1 cellular context compared by ENCODE assay signal in the genomic region with DNA sequence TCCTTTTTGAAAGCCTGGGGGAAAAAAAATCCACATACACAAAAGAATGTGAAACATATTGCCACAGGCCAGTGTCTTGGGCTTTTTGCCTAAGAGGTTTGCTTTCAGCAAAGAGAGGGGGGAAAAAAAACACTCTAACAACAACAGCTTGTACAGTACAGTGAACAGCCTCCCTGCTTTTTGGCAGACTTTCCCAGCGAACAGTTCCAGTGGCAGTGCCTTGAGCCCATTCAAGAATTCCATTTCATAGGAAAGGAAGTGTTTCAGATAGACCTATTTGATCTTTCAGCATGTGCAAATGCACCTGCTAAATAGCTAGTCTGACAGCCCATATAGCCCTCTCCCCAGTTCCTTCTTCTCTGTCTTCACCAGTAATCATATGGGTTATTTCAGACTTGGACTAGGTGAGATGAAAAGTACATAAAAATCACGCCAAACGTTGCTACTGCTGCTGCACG.
TF ChIP-seq lines count a peak whose summit lies in the region.

No MANE protein-coding gene starts in this region.

TF ChIP-seq in HepG2, 621 proteins besides CTCF, POLR2A, EP300 and RAD21 (continued from another document):
- TF ChIP-seq ZNF749 (CRISPR knock-in tag; IDR thresholded peaks at IDR 0.05; ENCODE audit: borderline replicate concordance): 0 out of 2 replicates have a peak, but pooled peaks have one; percentile 2
- 0 out of 2 replicates have a peak, but pooled peaks have one; percentile 34 for TF ChIP-seq ZSCAN12 (CRISPR knock-in tag; IDR thresholded peaks at IDR 0.05)
- TF ChIP-seq ZNF746 (CRISPR knock-in tag; IDR thresholded peaks at IDR 0.05): peak; percentile 79
- no peak for TF ChIP-seq KDM2A (CRISPR knock-in tag; IDR thresholded peaks at IDR 0.05; ENCODE audit: borderline replicate concordance, low read depth)
- TF ChIP-seq, protein P1, sequence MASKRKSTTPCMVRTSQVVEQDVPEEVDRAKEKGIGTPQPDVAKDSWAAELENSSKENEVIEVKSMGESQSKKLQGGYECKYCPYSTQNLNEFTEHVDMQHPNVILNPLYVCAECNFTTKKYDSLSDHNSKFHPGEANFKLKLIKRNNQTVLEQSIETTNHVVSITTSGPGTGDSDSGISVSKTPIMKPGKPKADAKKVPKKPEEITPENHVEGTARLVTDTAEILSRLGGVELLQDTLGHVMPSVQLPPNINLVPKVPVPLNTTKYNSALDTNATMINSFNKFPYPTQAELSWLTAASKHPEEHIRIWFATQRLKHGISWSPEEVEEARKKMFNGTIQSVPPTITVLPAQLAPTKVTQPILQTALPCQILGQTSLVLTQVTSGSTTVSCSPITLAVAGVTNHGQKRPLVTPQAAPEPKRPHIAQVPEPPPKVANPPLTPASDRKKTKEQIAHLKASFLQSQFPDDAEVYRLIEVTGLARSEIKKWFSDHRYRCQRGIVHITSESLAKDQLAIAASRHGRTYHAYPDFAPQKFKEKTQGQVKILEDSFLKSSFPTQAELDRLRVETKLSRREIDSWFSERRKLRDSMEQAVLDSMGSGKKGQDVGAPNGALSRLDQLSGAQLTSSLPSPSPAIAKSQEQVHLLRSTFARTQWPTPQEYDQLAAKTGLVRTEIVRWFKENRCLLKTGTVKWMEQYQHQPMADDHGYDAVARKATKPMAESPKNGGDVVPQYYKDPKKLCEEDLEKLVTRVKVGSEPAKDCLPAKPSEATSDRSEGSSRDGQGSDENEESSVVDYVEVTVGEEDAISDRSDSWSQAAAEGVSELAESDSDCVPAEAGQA (IDR thresholded peaks at IDR 0.05; ENCODE audit: low read depth): no peak
- TF ChIP-seq, protein P1 (CRISPR knock-in tag; IDR thresholded peaks at IDR 0.05; ENCODE audit: borderline replicate concordance): 0 out of 2 replicates have a peak, but pooled peaks have one; percentile 26
- TF ChIP-seq KDM5A (IDR thresholded peaks at IDR 0.05; ENCODE audit: borderline replicate concordance, low read length): peak; percentile 11; the same call in 1 of the 2 replicates
- TF ChIP-seq EHMT2 (IDR thresholded peaks at IDR 0.05; ENCODE audit: borderline replicate concordance, low read depth, low read length): no peak
- 0 out of 2 replicates have a peak, but pooled peaks have one; percentile 11 for TF ChIP-seq ARHGAP35 (CRISPR knock-in tag; IDR thresholded peaks at IDR 0.05; ENCODE audit: borderline replicate concordance)
- 0 out of 2 replicates have a peak, but pooled peaks have one; percentile 3 for TF ChIP-seq ZNF121 (CRISPR knock-in tag; IDR thresholded peaks at IDR 0.05)
- TF ChIP-seq ZFP36L2 (CRISPR knock-in tag; IDR thresholded peaks at IDR 0.05): no peak
- 0 out of 2 replicates have a peak, but pooled peaks have one; percentile 23 for TF ChIP-seq ZFYVE20 (CRISPR knock-in tag; IDR thresholded peaks at IDR 0.05; ENCODE audit: borderline replicate concordance, low read depth)
- TF ChIP-seq ZNF138 (CRISPR knock-in tag; IDR thresholded peaks at IDR 0.05; ENCODE audit: low read depth): peak; percentile 75; the same call in 1 of the 2 replicates
- TF ChIP-seq ZNF629 (CRISPR knock-in tag; conservative IDR thresholded peaks at IDR 0.05): 0 out of 2 replicates have a peak, but pooled peaks have one; percentile 3
- TF ChIP-seq RARA (CRISPR knock-in tag; IDR thresholded peaks at IDR 0.05): no peak
- peak; percentile 76 for TF ChIP-seq KAT7 (CRISPR knock-in tag; IDR thresholded peaks at IDR 0.05; ENCODE audit: borderline replicate concordance)
- peak; percentile 76 for TF ChIP-seq RBFOX2 (IDR thresholded peaks at IDR 0.05; ENCODE audit: low read depth, low read length)
- TF ChIP-seq CC2D1A (CRISPR knock-in tag; IDR thresholded peaks at IDR 0.05): 0 out of 2 replicates have a peak, but pooled peaks have one; percentile 78
- TF ChIP-seq JUN (CRISPR knock-in tag; IDR thresholded peaks at IDR 0.05): no peak
- peak; percentile 58; the same call in 1 of the 2 replicates for TF ChIP-seq ZNF3 (CRISPR knock-in tag; IDR thresholded peaks at IDR 0.05)
- TF ChIP-seq, protein P2, sequence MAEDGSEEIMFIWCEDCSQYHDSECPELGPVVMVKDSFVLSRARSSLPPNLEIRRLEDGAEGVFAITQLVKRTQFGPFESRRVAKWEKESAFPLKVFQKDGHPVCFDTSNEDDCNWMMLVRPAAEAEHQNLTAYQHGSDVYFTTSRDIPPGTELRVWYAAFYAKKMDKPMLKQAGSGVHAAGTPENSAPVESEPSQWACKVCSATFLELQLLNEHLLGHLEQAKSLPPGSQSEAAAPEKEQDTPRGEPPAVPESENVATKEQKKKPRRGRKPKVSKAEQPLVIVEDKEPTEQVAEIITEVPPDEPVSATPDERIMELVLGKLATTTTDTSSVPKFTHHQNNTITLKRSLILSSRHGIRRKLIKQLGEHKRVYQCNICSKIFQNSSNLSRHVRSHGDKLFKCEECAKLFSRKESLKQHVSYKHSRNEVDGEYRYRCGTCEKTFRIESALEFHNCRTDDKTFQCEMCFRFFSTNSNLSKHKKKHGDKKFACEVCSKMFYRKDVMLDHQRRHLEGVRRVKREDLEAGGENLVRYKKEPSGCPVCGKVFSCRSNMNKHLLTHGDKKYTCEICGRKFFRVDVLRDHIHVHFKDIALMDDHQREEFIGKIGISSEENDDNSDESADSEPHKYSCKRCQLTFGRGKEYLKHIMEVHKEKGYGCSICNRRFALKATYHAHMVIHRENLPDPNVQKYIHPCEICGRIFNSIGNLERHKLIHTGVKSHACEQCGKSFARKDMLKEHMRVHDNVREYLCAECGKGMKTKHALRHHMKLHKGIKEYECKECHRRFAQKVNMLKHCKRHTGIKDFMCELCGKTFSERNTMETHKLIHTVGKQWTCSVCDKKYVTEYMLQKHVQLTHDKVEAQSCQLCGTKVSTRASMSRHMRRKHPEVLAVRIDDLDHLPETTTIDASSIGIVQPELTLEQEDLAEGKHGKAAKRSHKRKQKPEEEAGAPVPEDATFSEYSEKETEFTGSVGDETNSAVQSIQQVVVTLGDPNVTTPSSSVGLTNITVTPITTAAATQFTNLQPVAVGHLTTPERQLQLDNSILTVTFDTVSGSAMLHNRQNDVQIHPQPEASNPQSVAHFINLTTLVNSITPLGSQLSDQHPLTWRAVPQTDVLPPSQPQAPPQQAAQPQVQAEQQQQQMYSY (CRISPR knock-in tag; IDR thresholded peaks at IDR 0.05): peak; percentile 36; the same call in 1 of the 2 replicates
- TF ChIP-seq, protein P3, sequence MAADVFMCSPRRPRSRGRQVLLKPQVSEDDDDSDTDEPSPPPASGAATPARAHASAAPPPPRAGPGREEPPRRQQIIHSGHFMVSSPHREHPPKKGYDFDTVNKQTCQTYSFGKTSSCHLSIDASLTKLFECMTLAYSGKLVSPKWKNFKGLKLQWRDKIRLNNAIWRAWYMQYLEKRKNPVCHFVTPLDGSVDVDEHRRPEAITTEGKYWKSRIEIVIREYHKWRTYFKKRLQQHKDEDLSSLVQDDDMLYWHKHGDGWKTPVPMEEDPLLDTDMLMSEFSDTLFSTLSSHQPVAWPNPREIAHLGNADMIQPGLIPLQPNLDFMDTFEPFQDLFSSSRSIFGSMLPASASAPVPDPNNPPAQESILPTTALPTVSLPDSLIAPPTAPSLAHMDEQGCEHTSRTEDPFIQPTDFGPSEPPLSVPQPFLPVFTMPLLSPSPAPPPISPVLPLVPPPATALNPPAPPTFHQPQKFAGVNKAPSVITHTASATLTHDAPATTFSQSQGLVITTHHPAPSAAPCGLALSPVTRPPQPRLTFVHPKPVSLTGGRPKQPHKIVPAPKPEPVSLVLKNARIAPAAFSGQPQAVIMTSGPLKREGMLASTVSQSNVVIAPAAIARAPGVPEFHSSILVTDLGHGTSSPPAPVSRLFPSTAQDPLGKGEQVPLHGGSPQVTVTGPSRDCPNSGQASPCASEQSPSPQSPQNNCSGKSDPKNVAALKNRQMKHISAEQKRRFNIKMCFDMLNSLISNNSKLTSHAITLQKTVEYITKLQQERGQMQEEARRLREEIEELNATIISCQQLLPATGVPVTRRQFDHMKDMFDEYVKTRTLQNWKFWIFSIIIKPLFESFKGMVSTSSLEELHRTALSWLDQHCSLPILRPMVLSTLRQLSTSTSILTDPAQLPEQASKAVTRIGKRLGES (CRISPR knock-in tag; IDR thresholded peaks at IDR 0.05; ENCODE audit: borderline replicate concordance): 0 out of 2 replicates have a peak, but pooled peaks have one; percentile 42
- peak; percentile 53; the same call in 1 of the 2 replicates for TF ChIP-seq NCOA5 (CRISPR knock-in tag; IDR thresholded peaks at IDR 0.05)
- TF ChIP-seq AGO2 (optimal IDR thresholded peaks at IDR 0.05; ENCODE audit: low read depth, low read length): peak; percentile 18
- TF ChIP-seq KLF15 (CRISPR knock-in tag; IDR thresholded peaks at IDR 0.05; ENCODE audit: borderline replicate concordance): 0 out of 2 replicates have a peak, but pooled peaks have one; percentile 43
- no peak for TF ChIP-seq RNF2 (conservative IDR thresholded peaks at IDR 0.05; ENCODE audit: low read depth)
- TF ChIP-seq FOSL2 (CRISPR knock-in tag; IDR thresholded peaks at IDR 0.05): no peak
- TF ChIP-seq TBX3 (IDR thresholded peaks at IDR 0.05; ENCODE audit: borderline replicate concordance): no peak
- TF ChIP-seq HNF4A (CRISPR knock-in tag; IDR thresholded peaks at IDR 0.05): 0 out of 2 replicates have a peak, but pooled peaks have one; percentile 4
- no peak; the same call in 1 of the 2 replicates for TF ChIP-seq ELF4 (CRISPR knock-in tag; IDR thresholded peaks at IDR 0.05; ENCODE audit: borderline replicate concordance)
- TF ChIP-seq, protein P4, sequence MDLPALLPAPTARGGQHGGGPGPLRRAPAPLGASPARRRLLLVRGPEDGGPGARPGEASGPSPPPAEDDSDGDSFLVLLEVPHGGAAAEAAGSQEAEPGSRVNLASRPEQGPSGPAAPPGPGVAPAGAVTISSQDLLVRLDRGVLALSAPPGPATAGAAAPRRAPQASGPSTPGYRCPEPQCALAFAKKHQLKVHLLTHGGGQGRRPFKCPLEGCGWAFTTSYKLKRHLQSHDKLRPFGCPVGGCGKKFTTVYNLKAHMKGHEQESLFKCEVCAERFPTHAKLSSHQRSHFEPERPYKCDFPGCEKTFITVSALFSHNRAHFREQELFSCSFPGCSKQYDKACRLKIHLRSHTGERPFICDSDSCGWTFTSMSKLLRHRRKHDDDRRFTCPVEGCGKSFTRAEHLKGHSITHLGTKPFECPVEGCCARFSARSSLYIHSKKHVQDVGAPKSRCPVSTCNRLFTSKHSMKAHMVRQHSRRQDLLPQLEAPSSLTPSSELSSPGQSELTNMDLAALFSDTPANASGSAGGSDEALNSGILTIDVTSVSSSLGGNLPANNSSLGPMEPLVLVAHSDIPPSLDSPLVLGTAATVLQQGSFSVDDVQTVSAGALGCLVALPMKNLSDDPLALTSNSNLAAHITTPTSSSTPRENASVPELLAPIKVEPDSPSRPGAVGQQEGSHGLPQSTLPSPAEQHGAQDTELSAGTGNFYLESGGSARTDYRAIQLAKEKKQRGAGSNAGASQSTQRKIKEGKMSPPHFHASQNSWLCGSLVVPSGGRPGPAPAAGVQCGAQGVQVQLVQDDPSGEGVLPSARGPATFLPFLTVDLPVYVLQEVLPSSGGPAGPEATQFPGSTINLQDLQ (CRISPR knock-in tag; IDR thresholded peaks at IDR 0.05): 0 out of 2 replicates have a peak, but pooled peaks have one; percentile 54
- TF ChIP-seq, protein P5, sequence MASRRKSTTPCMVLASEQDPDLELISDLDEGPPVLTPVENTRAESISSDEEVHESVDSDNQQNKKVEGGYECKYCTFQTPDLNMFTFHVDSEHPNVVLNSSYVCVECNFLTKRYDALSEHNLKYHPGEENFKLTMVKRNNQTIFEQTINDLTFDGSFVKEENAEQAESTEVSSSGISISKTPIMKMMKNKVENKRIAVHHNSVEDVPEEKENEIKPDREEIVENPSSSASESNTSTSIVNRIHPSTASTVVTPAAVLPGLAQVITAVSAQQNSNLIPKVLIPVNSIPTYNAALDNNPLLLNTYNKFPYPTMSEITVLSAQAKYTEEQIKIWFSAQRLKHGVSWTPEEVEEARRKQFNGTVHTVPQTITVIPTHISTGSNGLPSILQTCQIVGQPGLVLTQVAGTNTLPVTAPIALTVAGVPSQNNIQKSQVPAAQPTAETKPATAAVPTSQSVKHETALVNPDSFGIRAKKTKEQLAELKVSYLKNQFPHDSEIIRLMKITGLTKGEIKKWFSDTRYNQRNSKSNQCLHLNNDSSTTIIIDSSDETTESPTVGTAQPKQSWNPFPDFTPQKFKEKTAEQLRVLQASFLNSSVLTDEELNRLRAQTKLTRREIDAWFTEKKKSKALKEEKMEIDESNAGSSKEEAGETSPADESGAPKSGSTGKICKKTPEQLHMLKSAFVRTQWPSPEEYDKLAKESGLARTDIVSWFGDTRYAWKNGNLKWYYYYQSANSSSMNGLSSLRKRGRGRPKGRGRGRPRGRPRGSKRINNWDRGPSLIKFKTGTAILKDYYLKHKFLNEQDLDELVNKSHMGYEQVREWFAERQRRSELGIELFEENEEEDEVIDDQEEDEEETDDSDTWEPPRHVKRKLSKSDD (CRISPR knock-in tag; IDR thresholded peaks at IDR 0.05; ENCODE audit: low read depth): peak; percentile 14; the same call in 1 of the 2 replicates
- no peak; the same call in 1 of the 2 replicates for TF ChIP-seq ATF7-NPFF (CRISPR knock-in tag; IDR thresholded peaks at IDR 0.05; ENCODE audit: low read depth)
- TF ChIP-seq ZNF879 (CRISPR knock-in tag; IDR thresholded peaks at IDR 0.05): 0 out of 2 replicates have a peak, but pooled peaks have one; percentile 50
